In genomic region chr5:140356878-140357730, GRCh38 we compare ENCODE assay signal across 8 cellular contexts. TPM values are rescaled to one million over a fixed set of nuclear protein-coding genes. Genes with fewer than 3 reads are reported as not detected.
DNase-seq lines count a peak whose midpoint lies in the region; ATAC-seq and TF ChIP-seq lines count a peak whose summit lies in the region.

No MANE protein-coding gene starts in this region.

- H3K27ac Mint-ChIP-seq in Caco-2 (ENCODE audit: unreplicated experiment), result peak overlapping the region; percentile 87

- no peaks in the 10 kb centered on the region for H3K79me2 ChIP-seq in PC-9 (ENCODE audit: low read depth)

- H3K4me2 ChIP-seq in PC-9, result peak overlapping the region; percentile 65; the same call in 1 of the 2 replicates

- DNase-seq in Caco-2 (no peak), PC-9 (no peak), medulla oblongata (ENCODE audit: extremely low spot score) (peak; percentile 33), COR-L47 (lab: John Stamatoyannopoulos, UW) (no peak), inferior parietal cortex (ENCODE audit: extremely low spot score) (no peak), DMS79 (lab: John Stamatoyannopoulos, UW) (no peak)
- no peak for DNase-seq in stimulated activated CD4-positive, alpha-beta T cell treated with anti-CD3 and anti-CD28 coated beads, Interleukin-4, amount 100 ng/mL, for 1 hour

- TF ChIP-seq CTCF in Caco-2 (IDR thresholded peaks at IDR 0.05; ENCODE audit: insufficient read depth in 1 of 2, low read depth in 1 of 2, low read length in 1 of 2, severe bottlenecking in 1 of 2, unreplicated experiment in 1 of 2) (no peak), PC-9 (conservative IDR thresholded peaks at IDR 0.05) (no peak)

- no TSS peak for BruUV-seq in Caco-2 (replicated peaks; lab: Mats Ljungman, UMichigan)
- BruUV-seq in PC-9 (replicated peaks; lab: Mats Ljungman, UMichigan), result no TSS peak

- no peak overlapping the region for H3K4me3 Mint-ChIP-seq in Caco-2 (ENCODE audit: unreplicated experiment)

- POLR2A ChIA-PET in Caco-2 (lab: Charles Lee) (no interaction called here), PC-9 (lab: Charles Lee; ENCODE audit: unreplicated experiment) (no interaction called here)

- H3K4me1 ChIP-seq in Caco-2, result peaks cover 26% of the 10 kb centered on the region
- H3K4me1 ChIP-seq in PC-9 (replicated peaks; ENCODE audit: insufficient read depth), result no peaks in the 10 kb centered on the region

- no peak overlapping the region for H3K27ac ChIP-seq in PC-9

- no peaks in the 10 kb centered on the region for H3F3A ChIP-seq in PC-9 (ENCODE audit: insufficient read depth, low read depth)

- H3K4me1 Mint-ChIP-seq in Caco-2 (ENCODE audit: low read depth, unreplicated experiment), result peaks cover 22% of the 10 kb centered on the region

- H3K9me3 ChIP-seq in Caco-2 (no peaks in the 10 kb centered on the region), PC-9 (ENCODE audit: insufficient read depth, low read depth) (no peaks in the 10 kb centered on the region)

- peak; percentile 29 for ATAC-seq in GM21723 (IDR thresholded peaks at IDR 0.05; ENCODE audit: unreplicated experiment)

- no peaks in the 10 kb centered on the region for H3K9me3 Mint-ChIP-seq in Caco-2 (ENCODE audit: unreplicated experiment)

- no peaks in the 10 kb centered on the region for H4K20me1 ChIP-seq in PC-9 (ENCODE audit: insufficient read depth)

- H3K4me3 ChIP-seq in Caco-2 (ENCODE audit: low read depth, low read length) (no peak overlapping the region), PC-9 (no peak overlapping the region)

- no peaks in the 10 kb centered on the region for H3K9me2 ChIP-seq in PC-9 (ENCODE audit: insufficient read depth)

- H3K27me3 Mint-ChIP-seq in Caco-2 (ENCODE audit: insufficient read depth, unreplicated experiment), result no peaks in the 10 kb centered on the region

- H3K36me3 Mint-ChIP-seq in Caco-2 (ENCODE audit: insufficient read depth, unreplicated experiment), result peaks cover 5% of the 10 kb centered on the region

- H3K36me3 ChIP-seq in Caco-2 (ENCODE audit: control insufficient read depth, insufficient read depth, low read length) (no peaks in the 10 kb centered on the region), PC-9 (ENCODE audit: low read depth) (no peaks in the 10 kb centered on the region)

- CTCF ChIA-PET in Caco-2 (lab: Charles Lee) (interaction anchor here (1.5 to 3.2 kb wide), 2 partner anchors 113 to 196 kb away, joined by 3 to 17 read pairs; no protein-coding TSS in a partner anchor), PC-9 (lab: Charles Lee) (interaction anchor here (1.5 kb wide), 1 partner anchor 112 kb away, joined by 4 read pairs; no protein-coding TSS in a partner anchor)

- H2AFZ ChIP-seq in PC-9, result no peak overlapping the region

- intact Hi-C loops in Caco-2 (cut with micrococcal nuclease; ENCODE audit: unreplicated experiment), result loop anchor here (1.0 to 10.0 kb wide), 4 partner anchors 11 to 282 kb away; partner anchors contain the start of genes HBEGF and TMCO6
- intact Hi-C loops in PC-9 (cut with micrococcal nuclease; ENCODE audit: unreplicated experiment), result loop anchor here (1.0 to 5.0 kb wide), 5 partner anchors 113 to 570 kb away; partner anchors contain the start of gene CYSTM1

- H3K27me3 ChIP-seq in Caco-2 (replicated peaks; ENCODE audit: control insufficient read depth, insufficient read depth, low read length) (no peaks in the 10 kb centered on the region), PC-9 (ENCODE audit: insufficient read depth, low read depth) (no peaks in the 10 kb centered on the region)

RNA-seq across cellular contexts. Expression of gene SLC4A9, which starts 2.9 kb away (rescaled TPM):
- 0.11 and 0.35 TPM in 2 replicates for total RNA-seq in Caco-2 (2022)
- total RNA-seq in PC-9 (2021), result 0.20 and 0.53 TPM in 2 replicates

RNA-seq across cellular contexts. Expression of gene HBEGF, which starts 10.7 kb away (rescaled TPM):
- 5.2 and 5.8 TPM in 2 replicates for total RNA-seq in Caco-2 (2022)
- 8.5 and 9.0 TPM in 2 replicates for total RNA-seq in PC-9 (2021)

RNA-seq across cellular contexts. Expression of gene ANKHD1, which starts 44.5 kb away (rescaled TPM):
- 130 and 134 TPM in 2 replicates for total RNA-seq in Caco-2 (2022)
- 90.7 and 109 TPM in 2 replicates for total RNA-seq in PC-9 (2021)

RNA-seq across cellular contexts. Expression of gene PFDN1, which starts 54.2 kb away (rescaled TPM):
- total RNA-seq in Caco-2 (2022) (81.1 and 82.3 TPM in 2 replicates), PC-9 (2021) (62.7 and 69.1 TPM in 2 replicates)
